8 cellular contexts compared by ENCODE assay signal in the genomic region with DNA sequence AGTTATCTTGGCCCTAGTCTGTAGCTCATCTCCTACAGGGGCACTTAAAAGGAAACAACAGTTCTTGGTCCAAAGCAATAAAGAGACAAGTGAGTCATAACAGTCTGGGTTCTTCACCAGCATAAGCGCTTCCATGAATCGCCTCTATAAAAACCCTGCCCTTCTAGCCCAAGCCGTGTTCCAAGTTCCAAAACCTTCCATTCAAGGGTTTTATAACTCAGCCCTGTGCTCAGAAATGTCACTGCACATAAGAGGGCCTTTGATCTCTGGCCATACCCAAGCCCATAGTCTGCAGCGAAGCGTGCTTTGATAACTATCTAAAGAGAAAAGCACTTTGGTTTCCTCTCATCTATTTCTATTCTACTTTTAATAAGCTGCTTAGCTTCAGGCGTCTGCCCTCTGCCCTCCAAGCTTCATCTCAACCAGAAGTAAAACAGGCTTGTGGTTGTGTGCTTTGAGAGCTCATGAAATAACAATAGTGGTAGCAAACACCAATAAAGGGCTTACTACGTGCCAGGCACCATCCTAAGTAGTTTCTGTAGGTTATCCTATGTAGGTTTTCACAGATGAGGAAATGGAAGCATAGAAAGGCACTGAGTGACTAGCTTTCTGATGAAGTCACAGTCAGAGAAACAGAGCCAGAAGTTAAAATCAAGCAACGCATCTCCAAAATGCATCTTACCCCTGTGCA.
DNase-seq lines count a peak whose midpoint lies in the region; ATAC-seq and TF ChIP-seq lines count a peak whose summit lies in the region.

No MANE protein-coding gene starts in this region.

- no peaks in the 10 kb centered on the region for H3K27me3 ChIP-seq in BLaER1
- H3K27me3 ChIP-seq in muscle layer of colon (ENCODE audit: control insufficient read depth in 1 of 2, insufficient read depth in 2 of 2, low read length in 2 of 2), result peaks cover 0 to 12% of the 10 kb centered on the region in 2 donors

- H3K4me3 ChIP-seq in BLaER1, result no peak overlapping the region
- H3K4me3 ChIP-seq in muscle layer of colon (ENCODE audit: low read depth in 1 of 2, low read length in 2 of 2), result peak overlapping the region in 1 of 2 donors; percentile 6

- peak overlapping the region; percentile 91 for H3K27ac Mint-ChIP-seq in HFFc6
- peak overlapping the region; percentile 84 for H3K27ac Mint-ChIP-seq in activated naive CD4-positive, alpha-beta T cell treated with anti-CD3 and anti-CD28 coated beads, Interleukin-2, amount 10 ng/mL, durations not matched to agents 7 days and 5 days

- DNase-seq in HFFc6 (peak; percentile 89), nucleus accumbens (lab: John Stamatoyannopoulos, UW) (no peak), occipital lobe (lab: John Stamatoyannopoulos, UW) (no peak), omental fat pad (ENCODE audit: low spot score) (no peak)
- peak; percentile 48 for DNase-seq in activated naive CD4-positive, alpha-beta T cell treated with anti-CD3 and anti-CD28 coated beads, Interleukin-2, amount 10 ng/mL, durations not matched to agents 7 days and 5 days

- CTCF ChIA-PET in activated naive CD4-positive, alpha-beta T cell treated with anti-CD3 and anti-CD28 coated beads, Interleukin-2, amount 10 ng/mL, durations not matched to agents 7 days and 5 days (lab: Charles Lee), result interaction anchor here (0.9 to 2.4 kb wide), 8 partner anchors 10 to 97 kb away, joined by 3 to 10 read pairs (median 4); no protein-coding TSS in a partner anchor

- no peaks in the 10 kb centered on the region for H3K9me3 Mint-ChIP-seq in HFFc6
- H3K9me3 Mint-ChIP-seq in activated naive CD4-positive, alpha-beta T cell treated with anti-CD3 and anti-CD28 coated beads, Interleukin-2, amount 10 ng/mL, durations not matched to agents 7 days and 5 days, result peaks cover 5% of the 10 kb centered on the region

- H3K36me3 ChIP-seq in BLaER1 (no peaks in the 10 kb centered on the region), muscle layer of colon (ENCODE audit: insufficient read depth, low read length) (no peaks in the 10 kb centered on the region)

- peaks cover 40% of the 10 kb centered on the region for H3K4me1 ChIP-seq in BLaER1
- peaks cover 22% of the 10 kb centered on the region for H3K4me1 ChIP-seq in muscle layer of colon (ENCODE audit: insufficient read depth, low read length)

- H3K27me3 Mint-ChIP-seq in HFFc6 (ENCODE audit: insufficient read depth), result no peaks in the 10 kb centered on the region
- peaks cover 11% of the 10 kb centered on the region for H3K27me3 Mint-ChIP-seq in activated naive CD4-positive, alpha-beta T cell treated with anti-CD3 and anti-CD28 coated beads, Interleukin-2, amount 10 ng/mL, durations not matched to agents 7 days and 5 days

- H3K4me1 Mint-ChIP-seq in HFFc6 (ENCODE audit: low read depth), result peaks cover 84% of the 10 kb centered on the region
- peaks cover 55% of the 10 kb centered on the region for H3K4me1 Mint-ChIP-seq in activated naive CD4-positive, alpha-beta T cell treated with anti-CD3 and anti-CD28 coated beads, Interleukin-2, amount 10 ng/mL, durations not matched to agents 7 days and 5 days

- peaks cover 4% of the 10 kb centered on the region; the same call in 1 of the 2 replicates for H3K9me3 ChIP-seq in BLaER1
- no peaks in the 10 kb centered on the region for H3K9me3 ChIP-seq in muscle layer of colon (ENCODE audit: low read length)

- H3K27ac ChIP-seq in BLaER1 (no peak overlapping the region), muscle layer of colon (ENCODE audit: low read depth, low read length) (peak overlapping the region; percentile 8)

- H3K4me2 ChIP-seq in BLaER1, result peak overlapping the region; percentile 42

- H4K20me1 ChIP-seq in BLaER1, result no peaks in the 10 kb centered on the region

- H3K36me3 Mint-ChIP-seq in HFFc6 (ENCODE audit: low read depth), result peaks cover 8% of the 10 kb centered on the region; the same call in 1 of the 2 replicates
- H3K36me3 Mint-ChIP-seq in activated naive CD4-positive, alpha-beta T cell treated with anti-CD3 and anti-CD28 coated beads, Interleukin-2, amount 10 ng/mL, durations not matched to agents 7 days and 5 days, result no peaks in the 10 kb centered on the region

- H3K4me3 Mint-ChIP-seq in HFFc6, result peak overlapping the region; percentile 80
- no peak overlapping the region for H3K4me3 Mint-ChIP-seq in activated naive CD4-positive, alpha-beta T cell treated with anti-CD3 and anti-CD28 coated beads, Interleukin-2, amount 10 ng/mL, durations not matched to agents 7 days and 5 days

- TF ChIP-seq CTCF in HFFc6 (IDR thresholded peaks at IDR 0.05), result no peak
- TF ChIP-seq CTCF in omental fat pad (IDR thresholded peaks at IDR 0.05), result no peak

- H3K9ac ChIP-seq in BLaER1 (no peak overlapping the region), muscle layer of colon (ENCODE audit: low read length) (no peak overlapping the region)

- no peak for ATAC-seq in HG03139 (IDR thresholded peaks at IDR 0.05; ENCODE audit: unreplicated experiment)
- no peak for ATAC-seq in omental fat pad (ENCODE audit: low FRiP score)

Comparison
In these comparisons a context has a peak if more than half of its experiments do, and no peak if none do; other contexts are left out.
1. DNase-seq: peak in HFFc6 (single experiment) and activated naive CD4-positive, alpha-beta T cell treated with anti-CD3 and anti-CD28 coated beads, Interleukin-2, amount 10 ng/mL, durations not matched to agents 7 days and 5 days (single experiment); none in nucleus accumbens (0 of 56), occipital lobe (single experiment) and omental fat pad (single experiment).